In genomic region chr13:43316997-43317396, GRCh38 we compare ENCODE assay signal across 11 cellular contexts.
DNase-seq lines count a peak whose midpoint lies in the region; ATAC-seq, FAIRE-seq and TF ChIP-seq lines count a peak whose summit lies in the region.
"Had no signal": no experiment of that assay in that cellular context is flagged by ENCODE, and none has a peak within 500 bp of the region (broad histone marks: within the 10 kb centered on the region; RNA-seq: fewer than 3 reads in every experiment).

No MANE protein-coding gene starts in this region.

- peak; percentile 65 for DNase-seq in AG10803 (ENCODE audit: low read depth)
- DNase-seq in KBM-7: peak; percentile 9
- peak; percentile 48 for DNase-seq in brain microvascular endothelial cell
- no peak for DNase-seq in lower lobe of right lung
- DNase-seq in naive thymus-derived CD8-positive, alpha-beta T cell: no peak
- DNase-seq in RCC 7860 (ENCODE audit: low spot score): no peak
- DNase-seq: DMS53 had no signal

- H3K4me3 Mint-ChIP-seq in naive thymus-derived CD8-positive, alpha-beta T cell: peak overlapping the region in 1 of 10 donors; percentile 20
- H3K4me3 Mint-ChIP-seq: T-helper 2 cell treated with Interferon-gamma antibody and Interleukin-4, amounts not matched to agents 5 μg/mL and 100 μg/mL, for 36 hours had no signal

- no peaks in the 10 kb centered on the region for H3K27me3 ChIP-seq in brain microvascular endothelial cell (replicated peaks)
- H3K27me3 ChIP-seq in lower lobe of right lung (ENCODE audit: low read depth): no peaks in the 10 kb centered on the region

- H3K36me3 ChIP-seq in brain microvascular endothelial cell (replicated peaks): no peaks in the 10 kb centered on the region
- H3K36me3 ChIP-seq in lower lobe of right lung: no peaks in the 10 kb centered on the region

- no peak overlapping the region for H3K27ac ChIP-seq in brain microvascular endothelial cell
- H3K27ac ChIP-seq in lower lobe of right lung: no peak overlapping the region

- POLR2A ChIA-PET in naive thymus-derived CD8-positive, alpha-beta T cell (lab: Charles Lee): no interaction called here

- H3K4me1 ChIP-seq in lower lobe of right lung: peaks cover 10% of the 10 kb centered on the region

- TF ChIP-seq CTCF in AG10803 (conservative IDR thresholded peaks at IDR 0.05; ENCODE audit: low read length): no peak
- TF ChIP-seq CTCF in brain microvascular endothelial cell (IDR thresholded peaks at IDR 0.05; ENCODE audit: low read depth, low read length, missing control alignments): no peak
- TF ChIP-seq CTCF in lower lobe of right lung (IDR thresholded peaks at IDR 0.05): no peak

- peak overlapping the region in 1 of 10 donors; percentile 46 for H3K27ac Mint-ChIP-seq in naive thymus-derived CD8-positive, alpha-beta T cell
- H3K27ac Mint-ChIP-seq: T-helper 2 cell treated with Interferon-gamma antibody and Interleukin-4, amounts not matched to agents 5 μg/mL and 100 μg/mL, for 36 hours had no signal

- no peaks in the 10 kb centered on the region for H3K4me1 Mint-ChIP-seq in naive thymus-derived CD8-positive, alpha-beta T cell

- in situ Hi-C loops in KBM-7 (cut with MboI; ENCODE audit: low pct_unique_long_range_greater_than_20kb, low sequenced_read_pairs) (no loop called here), brain microvascular endothelial cell (cut with HindIII; ENCODE audit: low pct_ligation_motif_present, low sequenced_read_pairs) (no loop called here)

- peaks cover 0 to 2% (median 0%) of the 10 kb centered on the region in 9 donors for H3K9me3 Mint-ChIP-seq in naive thymus-derived CD8-positive, alpha-beta T cell
- H3K9me3 Mint-ChIP-seq: T-helper 2 cell treated with Interferon-gamma antibody and Interleukin-4, amounts not matched to agents 5 μg/mL and 100 μg/mL, for 36 hours had no signal

- no peak for FAIRE-seq in RCC 7860 (lab: Jason Lieb, UNC)
- FAIRE-seq: endometrium had no signal

- intact Hi-C loops in lower lobe of right lung (cut with DNase I): no loop called here

- H3K4me3 ChIP-seq in AG10803 (ENCODE audit: low read length) (peak overlapping the region; percentile 6), brain microvascular endothelial cell (ENCODE audit: low read depth, low read length) (peak overlapping the region; percentile 20), lower lobe of right lung (peak overlapping the region; percentile 5)

- peaks cover 0 to 18% (median 4%) of the 10 kb centered on the region in 5 donors for H3K27me3 Mint-ChIP-seq in naive thymus-derived CD8-positive, alpha-beta T cell

- no peaks in the 10 kb centered on the region for H3K9me3 ChIP-seq in lower lobe of right lung

- no peaks in the 10 kb centered on the region for H3K36me3 Mint-ChIP-seq in naive thymus-derived CD8-positive, alpha-beta T cell

- peak; percentile 19 to 35 for ATAC-seq in lower lobe of right lung
- ATAC-seq in naive thymus-derived CD8-positive, alpha-beta T cell: no peak
- no peak for ATAC-seq in HG02763 (IDR thresholded peaks at IDR 0.05; ENCODE audit: unreplicated experiment)
- ATAC-seq in HG03460 (IDR thresholded peaks at IDR 0.05; ENCODE audit: unreplicated experiment): no peak

Comparison
In these comparisons a context has a peak if more than half of its experiments do, and no peak if none do; other contexts are left out.
1. DNase-seq: peak in AG10803 (single experiment), KBM-7 (single experiment) and brain microvascular endothelial cell (single experiment); none in lower lobe of right lung (single experiment), naive thymus-derived CD8-positive, alpha-beta T cell (0 of 10) and RCC 7860 (single experiment).
2. ATAC-seq: peak in lower lobe of right lung (2 of 2); none in naive thymus-derived CD8-positive, alpha-beta T cell (0 of 2), HG02763 (single experiment) and HG03460 (single experiment).
3. Peak in every context shown above with its lines, with median percentiles within 50 percentile points of each other: H3K4me3 ChIP-seq.